ENCODE assay signal across 8 cellular contexts in the genomic region with DNA sequence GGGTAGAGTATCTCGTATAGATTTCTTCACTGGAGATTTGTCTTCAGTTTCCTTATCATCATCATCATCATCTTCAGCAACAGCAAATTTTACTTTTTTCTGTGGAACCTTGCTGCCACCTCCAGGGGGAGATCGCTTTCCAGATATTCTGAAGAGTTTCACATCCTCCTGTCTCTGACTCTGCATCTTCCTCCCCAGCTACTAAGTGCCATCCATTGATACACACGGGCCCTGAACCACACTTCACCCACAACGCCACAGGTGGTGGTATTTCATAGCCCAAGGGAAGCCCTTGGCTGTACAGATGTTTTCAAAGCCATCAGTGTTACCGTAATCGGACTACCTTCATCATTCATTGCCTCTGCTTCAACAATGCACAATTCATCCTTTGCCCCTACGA.
DNase-seq lines count a peak whose midpoint lies in the region; ATAC-seq and TF ChIP-seq lines count a peak whose summit lies in the region.

No MANE protein-coding gene starts in this region.

- in situ Hi-C loops in ACHN (cut with HindIII; ENCODE audit: low pct_ligation_motif_present, low pct_unique_long_range_greater_than_20kb, low sequenced_read_pairs) = no loop called here

- DNase-seq in ELR (ENCODE audit: low read depth) = peak; percentile 23
- peak; percentile 97 for DNase-seq in NAMALWA (ENCODE audit: low spot score)
- peak in 1 of 3 donors; percentile 42 for DNase-seq in mucosa of descending colon
- DNase-seq in NCI-H2081 treated with DMSO at 0.1 percent for 48 hours (lab: John Stamatoyannopoulos, UW) = no peak
- DNase-seq in NCI-H2171 (lab: John Stamatoyannopoulos, UW) = no peak
- no peak for DNase-seq in ACHN

- intact Hi-C loops in mucosa of descending colon (cut with DNase I, micrococcal nuclease) = no loop called here

- peak overlapping the region; percentile 19 for H3K4me3 Mint-ChIP-seq in activated naive CD4-positive, alpha-beta T cell treated with anti-CD3 and anti-CD28 coated beads, Interleukin-2, amount 50 U/mL, for 24 hours

- peaks cover 5% of the 10 kb centered on the region for H3K36me3 Mint-ChIP-seq in activated naive CD4-positive, alpha-beta T cell treated with anti-CD3 and anti-CD28 coated beads, Interleukin-2, amount 50 U/mL, for 24 hours

- peaks cover 92% of the 10 kb centered on the region for H3K4me1 Mint-ChIP-seq in activated naive CD4-positive, alpha-beta T cell treated with anti-CD3 and anti-CD28 coated beads, Interleukin-2, amount 50 U/mL, for 24 hours

- no peaks in the 10 kb centered on the region for H3K9me3 Mint-ChIP-seq in activated naive CD4-positive, alpha-beta T cell treated with anti-CD3 and anti-CD28 coated beads, Interleukin-2, amount 50 U/mL, for 24 hours

- H3K27ac Mint-ChIP-seq in activated naive CD4-positive, alpha-beta T cell treated with anti-CD3 and anti-CD28 coated beads, Interleukin-2, amount 50 U/mL, for 24 hours = peak overlapping the region; percentile 89

- TF ChIP-seq CTCF in mucosa of descending colon (IDR thresholded peaks at IDR 0.05) = no peak

- H3K4me3 ChIP-seq in mucosa of descending colon = no peak overlapping the region

- H3K9me3 ChIP-seq in mucosa of descending colon = no peaks in the 10 kb centered on the region

- peaks cover 8% of the 10 kb centered on the region for H3K4me1 ChIP-seq in mucosa of descending colon (ENCODE audit: low read depth)

- no peaks in the 10 kb centered on the region for H3K27me3 Mint-ChIP-seq in activated naive CD4-positive, alpha-beta T cell treated with anti-CD3 and anti-CD28 coated beads, Interleukin-2, amount 50 U/mL, for 24 hours

- ATAC-seq in GM21528 (IDR thresholded peaks at IDR 0.05; ENCODE audit: low FRiP score, unreplicated experiment) (peak; percentile 63), mucosa of descending colon (peak; percentile 68)

- H3K36me3 ChIP-seq in mucosa of descending colon (ENCODE audit: low read depth) = no peaks in the 10 kb centered on the region

Comparison
In these comparisons a context has a peak if more than half of its experiments do, and no peak if none do; other contexts are left out.
1. DNase-seq: peak in ELR (single experiment) and NAMALWA (single experiment); none in NCI-H2081 treated with DMSO at 0.1 percent for 48 hours (single experiment), NCI-H2171 (single experiment) and ACHN (single experiment).